In genomic region chr1:182962554-182963115, GRCh38 we compare ENCODE assay signal across 8 cellular contexts. TPM values are rescaled to one million over a fixed set of nuclear protein-coding genes. Genes with fewer than 3 reads are reported as not detected.
DNase-seq lines count a peak whose midpoint lies in the region; ATAC-seq, FAIRE-seq and TF ChIP-seq lines count a peak whose summit lies in the region.

No MANE protein-coding gene starts in this region.

- TF ChIP-seq CTCF in H1 (IDR thresholded peaks at IDR 0.05; ENCODE audit: control extremely low read depth in 1 of 3, insufficient read depth in 1 of 3, low read depth in 1 of 3, low read length in 3 of 3), result peak; percentile 18 to 87 (median 85)
- TF ChIP-seq CTCF in lung (IDR thresholded peaks at IDR 0.05; ENCODE audit: control extremely low read depth, extremely low read depth), result peak; percentile 65

- H3K27ac ChIP-seq in H1 (ENCODE audit: low read depth, low read length) (no peak overlapping the region), lung (ENCODE audit: low read depth in 1 of 2, low read length in 1 of 2) (peak overlapping the region in 1 of 2 donors; percentile 62), stomach smooth muscle (ENCODE audit: low read length) (no peak overlapping the region)

- H4K91ac ChIP-seq in H1 (replicated peaks; ENCODE audit: insufficient read length, low read length), result no peak overlapping the region

- no peak overlapping the region for H2BK20ac ChIP-seq in H1 (ENCODE audit: low read length)

- H3K56ac ChIP-seq in H1 (replicated peaks; ENCODE audit: insufficient read length, low read depth, low read length), result no peak overlapping the region

- peak; percentile 76 for FAIRE-seq in H1 (lab: Jason Lieb, UNC)

- H3K4me3 ChIP-seq in H1 (ENCODE audit: extremely low read depth in 1 of 4, insufficient read depth in 2 of 4, low read depth in 3 of 4, low read length in 4 of 4) (no peak overlapping the region; a peak in 1 of 8 replicates), lung (no peak overlapping the region), stomach smooth muscle (ENCODE audit: low read length in 2 of 2) (peak overlapping the region; percentile 57 to 63)

- no peak overlapping the region for H3K18ac ChIP-seq in H1 (ENCODE audit: extremely low read depth, low read length)

- H3K79me1 ChIP-seq in H1 (ENCODE audit: low read depth, low read length), result no peaks in the 10 kb centered on the region

- H2AK5ac ChIP-seq in H1 (ENCODE audit: low read depth, low read length), result no peak overlapping the region

- POLR2A ChIA-PET in H1 (lab: Charles Lee; ENCODE audit: partially characterized antibody), result interaction anchor here (1.0 kb wide), 1 partner anchor 144 kb away, joined by 3 read pairs; no protein-coding TSS in a partner anchor

- H2AFZ ChIP-seq in H1 (ENCODE audit: low read length), result peak overlapping the region; percentile 84; the same call in 1 of the 2 replicates

- no peak overlapping the region for H3K14ac ChIP-seq in H1 (ENCODE audit: insufficient read length)

- no peak for TF ChIP-seq EP300 in H1 (IDR thresholded peaks at IDR 0.05; ENCODE audit: borderline replicate concordance in 1 of 2, low read depth in 2 of 2, low read length in 2 of 2)

- no peak overlapping the region for H2BK5ac ChIP-seq in H1 (ENCODE audit: low read depth, low read length)

- CTCF ChIA-PET in H1 (lab: Charles Lee; ENCODE audit: partially characterized antibody), result interaction anchor here (0.5 to 7.8 kb wide), 40 partner anchors 9 to 1310 kb away, joined by 3 to 67 read pairs (median 4); no protein-coding TSS in a partner anchor

- no peak overlapping the region for H2BK120ac ChIP-seq in H1 (replicated peaks; ENCODE audit: low read depth, low read length)

- H3K9me3 ChIP-seq in H1 (ENCODE audit: insufficient read depth in 2 of 2, low read depth in 1 of 2, low read length in 1 of 2) (no peaks in the 10 kb centered on the region), lung (ENCODE audit: control insufficient read depth in 2 of 2, insufficient read depth in 1 of 2, low read length in 1 of 2) (peaks cover 0 to 1% of the 10 kb centered on the region in 2 donors), stomach smooth muscle (ENCODE audit: control insufficient read depth in 2 of 2, low read length in 2 of 2) (no peaks in the 10 kb centered on the region)

- H4K20me1 ChIP-seq in H1 (replicated peaks in 1 of 2; ENCODE audit: control insufficient read depth in 1 of 2, insufficient read depth in 2 of 2, low read length in 2 of 2), result no peaks in the 10 kb centered on the region

- no peak overlapping the region for H2BK12ac ChIP-seq in H1 (ENCODE audit: low read depth, low read length)

- ATAC-seq in GM18502 (IDR thresholded peaks at IDR 0.05; ENCODE audit: poor library complexity, unreplicated experiment) (peak; percentile 97), HG02840 (IDR thresholded peaks at IDR 0.05; ENCODE audit: low FRiP score, unreplicated experiment) (peak; percentile 68), lung (ENCODE audit: insufficient read depth, low FRiP score) (peak; percentile 100)

- peaks cover 4 to 9% (median 4%) of the 10 kb centered on the region in 4 experiments; a peak in 5 of 7 replicates for H3K4me1 ChIP-seq in H1 (replicated peaks in 1 of 4; ENCODE audit: control insufficient read depth in 3 of 4, insufficient read depth in 4 of 4, low read length in 3 of 4)
- no peaks in the 10 kb centered on the region for H3K4me1 ChIP-seq in lung (ENCODE audit: control insufficient read depth in 2 of 2, insufficient read depth in 2 of 2, low read length in 2 of 2)
- H3K4me1 ChIP-seq in stomach smooth muscle (ENCODE audit: control insufficient read depth, insufficient read depth, low read length), result peaks cover 4% of the 10 kb centered on the region

- H3K9ac ChIP-seq in H1 (replicated peaks in 1 of 4; ENCODE audit: extremely low read depth in 1 of 4, low read depth in 3 of 4, low read length in 3 of 4) (no peak overlapping the region), stomach smooth muscle (ENCODE audit: low read length in 2 of 2) (peak overlapping the region; percentile 60 to 68)

- peak overlapping the region in 1 of 2 experiments; percentile 48; a peak in 3 of 4 replicates for H3K4me2 ChIP-seq in H1 (ENCODE audit: insufficient read depth in 1 of 2, low read depth in 2 of 2, low read length in 2 of 2)

- no peak; a peak in 1 of 3 replicates for TF ChIP-seq POLR2A in H1 (IDR thresholded peaks at IDR 0.05; ENCODE audit: control extremely low read depth in 1 of 2, low read depth in 2 of 2, low read length in 2 of 2)

- no peak overlapping the region for H3K23ac ChIP-seq in H1 (ENCODE audit: insufficient read length)

- no peaks in the 10 kb centered on the region for H3K27me3 ChIP-seq in H1 (replicated peaks in 1 of 4; ENCODE audit: control insufficient read depth in 3 of 4, extremely low read depth in 1 of 4, insufficient read depth in 3 of 4, low read length in 3 of 4)
- no peaks in the 10 kb centered on the region for H3K27me3 ChIP-seq in lung (ENCODE audit: control insufficient read depth, insufficient read depth)
- H3K27me3 ChIP-seq in stomach smooth muscle (ENCODE audit: control insufficient read depth in 1 of 2, insufficient read depth in 2 of 2, low read length in 2 of 2), result no peaks in the 10 kb centered on the region

- H3K36me3 ChIP-seq in H1 (ENCODE audit: control insufficient read depth in 2 of 4, insufficient read depth in 4 of 4, low read length in 3 of 4) (no peaks in the 10 kb centered on the region), lung (ENCODE audit: control insufficient read depth in 2 of 2, insufficient read depth in 2 of 2, low read length in 2 of 2) (no peaks in the 10 kb centered on the region), stomach smooth muscle (ENCODE audit: control insufficient read depth in 2 of 2, insufficient read depth in 2 of 2, low read length in 2 of 2) (no peaks in the 10 kb centered on the region)

- H4K8ac ChIP-seq in H1 (ENCODE audit: extremely low read depth, insufficient read depth, low read length), result no peak overlapping the region

- H3K23me2 ChIP-seq in H1 (ENCODE audit: low read depth, low read length), result no peaks in the 10 kb centered on the region

- no peaks in the 10 kb centered on the region for H3K79me2 ChIP-seq in H1 (ENCODE audit: control insufficient read depth in 1 of 2, insufficient read depth in 2 of 2, low read length in 2 of 2)

- H4K5ac ChIP-seq in H1 (ENCODE audit: insufficient read length, low read depth, low read length), result peak overlapping the region; percentile 4

- H2BK15ac ChIP-seq in H1 (ENCODE audit: low read length), result no peak overlapping the region

- TF ChIP-seq RAD21 in H1 (IDR thresholded peaks at IDR 0.05 in 1 of 2, conservative IDR thresholded peaks at IDR 0.05 in 1 of 2; ENCODE audit: low read depth in 2 of 2, low read length in 2 of 2), result peak; percentile 96 to 98

- WGBS in H1 (ENCODE audit: extremely low coverage in 1 of 2, insufficient coverage in 1 of 2, insufficient read length in 1 of 2, insufficient replicate concordance in 2 of 2, low coverage in 1 of 2, low lambda C conversion rate in 2 of 2, missing lambda C conversion rate in 1 of 2), 2 experiments, result 24% methylated on average over 6 of the region's 6 CpGs; no CpG with 5 or more reads in 1 of the 2 experiments
- 13 to 28% methylated on average over 6 of the region's 6 CpGs for WGBS in lung, 2 donors

- no peak overlapping the region for H3K4ac ChIP-seq in H1 (replicated peaks; ENCODE audit: insufficient read length, low read depth, low read length)

- DNase-seq in AG20443 (ENCODE audit: low spot score) (peak; percentile 95), NCI-H1105 (lab: John Stamatoyannopoulos, UW) (peak; percentile 64), SK-N-DZ (ENCODE audit: low spot score) (peak; percentile 68), H1 (ENCODE audit: low read depth in 1 of 2, low spot score in 2 of 2) (peak in 1 of 2 experiments; percentile 63), lung (ENCODE audit: low spot score) (peak; percentile 75)

TF ChIP-seq in H1, 55 proteins besides CTCF, POLR2A, EP300 and RAD21 (continues in another document):
- TF ChIP-seq POLR2AphosphoS5 (IDR thresholded peaks at IDR 0.05; ENCODE audit: low read depth, low read length) (peak; percentile 28; the same call in 1 of the 2 replicates), ATF2 (IDR thresholded peaks at IDR 0.05; ENCODE audit: low read length) (0 out of 2 replicates have a peak, but pooled peaks have one; percentile 54), E2F6 (IDR thresholded peaks at IDR 0.05) (no peak)

RNA-seq across cellular contexts. Expression of gene SHCBP1L, which starts 9.7 kb away (rescaled TPM):
- not detected in 2 replicates for polyA plus RNA-seq in SK-N-DZ (2014; cell fraction: cytosol; rRNA removed)
- not detected in 2 replicates for polyA plus RNA-seq in SK-N-DZ (2014; cell fraction: nucleus; rRNA removed)
- not detected in 2 replicates for total RNA-seq in H1 (2021; fragmentation: NEBNext Ultra II Directional; extraction: Animal tissue kit (Norgen Biotek cat#: 25700))
- polyA plus RNA-seq in H1 (2011; rRNA removed) (not detected in 2 replicates), lung (not detected)
- not detected for polyA plus RNA-seq in H1 (2011; cell fraction: cytosol; rRNA removed)
- polyA plus RNA-seq in H1 (2011; cell fraction: nucleus; rRNA removed), result not detected
- polyA plus RNA-seq in H1 (2012, experiment 1 of 2), result not detected in 4 replicates
- polyA plus RNA-seq in H1 (2012, experiment 2 of 2), result not detected
- not detected for polyA plus RNA-seq in H1 (2013, experiment 1 of 2)
- polyA plus RNA-seq in H1 (2013, experiment 2 of 2), result not detected
- 0.29 TPM in 1 of 2 replicates, not detected in the other for polyA minus RNA-seq in H1 (2011; rRNA and poly(A)+ RNA removed)
- not detected for polyA minus RNA-seq in H1 (2011; cell fraction: cytosol; rRNA and poly(A)+ RNA removed)
- not detected for polyA minus RNA-seq in H1 (2011; cell fraction: nucleus; rRNA and poly(A)+ RNA removed)
- total RNA-seq in lung, result not detected

Comparison
In these comparisons a context has a peak if more than half of its experiments do, and no peak if none do; other contexts are left out.
1. H3K4me3 ChIP-seq: peak in stomach smooth muscle (2 of 2); none in H1 (0 of 4) and lung (single experiment).
2. H3K9ac ChIP-seq: peak in stomach smooth muscle (2 of 2); none in H1 (0 of 4).
3. Peak in every context shown above with its lines, with median percentiles within 50 percentile points of each other: ATAC-seq.